Comparison of ENCODE assay signal across 8 cellular contexts in the genomic region with DNA sequence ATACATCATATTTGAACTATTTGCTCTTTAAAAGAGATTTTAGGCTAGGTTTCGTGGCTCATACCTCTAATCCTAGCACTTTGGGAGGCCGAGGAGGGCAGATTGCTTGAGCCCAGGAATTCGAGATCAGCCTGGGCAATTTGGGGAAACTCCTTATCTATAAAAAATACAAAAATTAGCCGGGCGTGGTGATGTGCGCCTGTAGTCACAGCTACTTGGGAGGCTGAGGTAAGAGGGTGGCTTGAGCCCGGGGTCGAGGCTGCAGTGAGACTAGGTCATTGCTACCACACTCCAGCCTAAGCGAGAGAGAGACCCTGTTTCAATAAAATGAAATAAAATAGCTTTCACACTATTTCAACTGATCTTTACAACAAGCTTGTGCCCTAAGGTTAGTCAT. TPM values are rescaled to one million over a fixed set of nuclear protein-coding genes. Genes with fewer than 3 reads are reported as not detected.
DNase-seq lines count a peak whose midpoint lies in the region; ATAC-seq and TF ChIP-seq lines count a peak whose summit lies in the region.

No MANE protein-coding gene starts in this region.

- H3K4me1 ChIP-seq in lower lobe of right lung (peaks cover 52% of the 10 kb centered on the region), transverse colon (peaks cover 6 to 42% (median 28%) of the 10 kb centered on the region in 4 donors)

- H3K4me1 Mint-ChIP-seq in activated naive CD4-positive, alpha-beta T cell treated with anti-CD3 and anti-CD28 coated beads for 36 hours (ENCODE audit: low read depth) = peaks cover 42% of the 10 kb centered on the region

- peaks cover 5% of the 10 kb centered on the region for H3K36me3 ChIP-seq in lower lobe of right lung
- H3K36me3 ChIP-seq in transverse colon = peaks cover 0 to 2% (median 0%) of the 10 kb centered on the region in 4 donors

- H3K9me3 Mint-ChIP-seq in activated naive CD4-positive, alpha-beta T cell treated with anti-CD3 and anti-CD28 coated beads for 36 hours = no peaks in the 10 kb centered on the region

- no peak for ATAC-seq in lower lobe of right lung

- H3K9me3 ChIP-seq in lower lobe of right lung (no peaks in the 10 kb centered on the region), transverse colon (no peaks in the 10 kb centered on the region)

- in situ Hi-C loops in astrocyte of the cerebellum (cut with HindIII; ENCODE audit: low sequenced_read_pairs) (no loop called here), transverse colon (cut with MboI; ENCODE audit: low pct_ligation_motif_present in 1 of 4, low pct_unique_long_range_greater_than_20kb in 1 of 4, low sequenced_read_pairs in 3 of 4) (no loop called here), KBM-7 (cut with MboI; ENCODE audit: low pct_unique_long_range_greater_than_20kb, low sequenced_read_pairs) (no loop called here)

- H3K27me3 ChIP-seq in lower lobe of right lung (ENCODE audit: low read depth) = no peaks in the 10 kb centered on the region
- no peaks in the 10 kb centered on the region for H3K27me3 ChIP-seq in transverse colon

- no peak for DNase-seq in activated naive CD4-positive, alpha-beta T cell treated with anti-CD3 and anti-CD28 coated beads for 36 hours
- DNase-seq in activated naive CD4-positive, alpha-beta T cell (lab: John Stamatoyannopoulos, UW) = no peak
- no peak for DNase-seq in astrocyte of the cerebellum (ENCODE audit: low read depth)
- DNase-seq in lower lobe of right lung = no peak
- DNase-seq in transverse colon = no peak
- DNase-seq in DMS 273 (lab: John Stamatoyannopoulos, UW; ENCODE audit: unreplicated experiment) = no peak
- no peak for DNase-seq in KBM-7
- no peak for DNase-seq in cerebellar nuclear complex (lab: John Stamatoyannopoulos, UW)

- no peak for TF ChIP-seq EP300 in transverse colon (IDR thresholded peaks at IDR 0.05; ENCODE audit: low read depth)

- no peak for TF ChIP-seq CTCF in astrocyte of the cerebellum (IDR thresholded peaks at IDR 0.05; ENCODE audit: low read depth, low read length, missing control alignments)
- no peak for TF ChIP-seq CTCF in lower lobe of right lung (IDR thresholded peaks at IDR 0.05)
- TF ChIP-seq CTCF in transverse colon (IDR thresholded peaks at IDR 0.05) = no peak

- peak overlapping the region; percentile 97 for H3K4me3 Mint-ChIP-seq in activated naive CD4-positive, alpha-beta T cell treated with anti-CD3 and anti-CD28 coated beads for 36 hours

- TF ChIP-seq POLR2A in transverse colon (IDR thresholded peaks at IDR 0.05) = no peak

- CTCF ChIA-PET in activated naive CD4-positive, alpha-beta T cell treated with anti-CD3 and anti-CD28 coated beads for 36 hours (lab: Charles Lee) = no interaction called here

- H3K36me3 Mint-ChIP-seq in activated naive CD4-positive, alpha-beta T cell treated with anti-CD3 and anti-CD28 coated beads for 36 hours (ENCODE audit: low read depth) = peaks cover 7% of the 10 kb centered on the region

- peak overlapping the region; percentile 96 for H3K27ac Mint-ChIP-seq in activated naive CD4-positive, alpha-beta T cell treated with anti-CD3 and anti-CD28 coated beads for 36 hours

- H3K4me3 ChIP-seq in astrocyte of the cerebellum (ENCODE audit: low read depth, low read length) = peak overlapping the region; percentile 61
- peak overlapping the region; percentile 91 for H3K4me3 ChIP-seq in lower lobe of right lung
- peak overlapping the region; percentile 58 to 69 (median 64) for H3K4me3 ChIP-seq in transverse colon

- H3K27ac ChIP-seq in lower lobe of right lung (peak overlapping the region; percentile 84), transverse colon (peak overlapping the region; percentile 73 to 88 (median 84))

- 79 to 83% methylated on average over 6 to 9 of the region's 9 CpGs for WGBS in transverse colon (ENCODE audit: low coverage in 1 of 2), 2 donors

- intact Hi-C loops in activated naive CD4-positive, alpha-beta T cell treated with anti-CD3 and anti-CD28 coated beads for 36 hours (cut with micrococcal nuclease) = loop anchor here (10.0 kb wide), 1 partner anchor 456 kb away; no protein-coding TSS in a partner anchor
- intact Hi-C loops in lower lobe of right lung (cut with DNase I) (no loop called here), transverse colon (cut with DNase I; ENCODE audit: low total_unique reads) (no loop called here)

- H3K27me3 Mint-ChIP-seq in activated naive CD4-positive, alpha-beta T cell treated with anti-CD3 and anti-CD28 coated beads for 36 hours (ENCODE audit: low read depth) = no peaks in the 10 kb centered on the region

RNA-seq across cellular contexts. Expression of a gene that starts 0.5 kb away (rescaled TPM):
- total RNA-seq in activated naive CD4-positive, alpha-beta T cell treated with anti-CD3 and anti-CD28 coated beads for 36 hours = 10 to 100 TPM; 88.3 to 92.2 TPM
- 31.2 TPM for total RNA-seq in lower lobe of right lung
- 10 to 100 TPM in 2 of 4 donors, 1 to 10 TPM in 1, not detected in 1; 9.4 to 13.2 (median 12.5) TPM for total RNA-seq in transverse colon

RNA-seq across cellular contexts. Expression of a gene that starts 2.4 kb away (rescaled TPM):
- total RNA-seq in activated naive CD4-positive, alpha-beta T cell treated with anti-CD3 and anti-CD28 coated beads for 36 hours = 10 to 100 TPM; 20.1 to 23.3 TPM
- total RNA-seq in lower lobe of right lung (13.4 TPM), transverse colon (10 to 100 TPM in 1 of 4 donors, 1 to 10 TPM in 3; 3.4 to 39.4 (median 7.3) TPM)
